In genomic region chr13:110293037-110293436, GRCh38 we compare ENCODE assay signal across 24 cellular contexts. TPM values are rescaled to one million over a fixed set of nuclear protein-coding genes. Genes with fewer than 3 reads are reported as not detected.
A peak's percentile ranks its signal among the peaks of the same experiment; 100 is the strongest.
DNase-seq lines count a peak whose midpoint lies in the region; ATAC-seq and TF ChIP-seq lines count a peak whose summit lies in the region.
"Had no signal": no experiment of that assay in that cellular context is flagged by ENCODE, and none has a peak within 500 bp of the region (broad histone marks: within the 10 kb centered on the region; RNA-seq: fewer than 3 reads in every experiment).

No MANE protein-coding gene starts in this region.

- H3K36me3 ChIP-seq in adipocyte (ENCODE audit: control insufficient read depth, insufficient read depth, low read length, severe bottlenecking): peaks cover 38% of the 10 kb centered on the region
- peaks cover 8% of the 10 kb centered on the region for H3K36me3 ChIP-seq in right atrium auricular region
- no peaks in the 10 kb centered on the region for H3K36me3 ChIP-seq in rectal smooth muscle tissue (ENCODE audit: control insufficient read depth, insufficient read depth, low read length)
- H3K36me3 ChIP-seq: BLaER1 had no signal

- TF ChIP-seq CTCF in coronary artery (IDR thresholded peaks at IDR 0.05) (no peak), right atrium auricular region (IDR thresholded peaks at IDR 0.05) (no peak)

- no peak for ATAC-seq in HG03045 (IDR thresholded peaks at IDR 0.05; ENCODE audit: unreplicated experiment)
- ATAC-seq: GM23338 had no signal

- no peak for DNase-seq in adipocyte (ENCODE audit: low read depth)
- peak; percentile 43 for DNase-seq in coronary artery (ENCODE audit: low spot score)
- peak; percentile 55 for DNase-seq in right atrium auricular region (ENCODE audit: low spot score)
- no peak for DNase-seq in NCI-H2171 treated with DMSO at 0.1 percent for 48 hours (lab: John Stamatoyannopoulos, UW)
- DNase-seq in DMS53 (lab: John Stamatoyannopoulos, UW): no peak
- DNase-seq in COLO668 (lab: John Stamatoyannopoulos, UW; ENCODE audit: unreplicated experiment): no peak
- DNase-seq: CD4-positive, CD25-positive, alpha-beta regulatory T cell; H9; HFFc6; KBM-7; NCI-H1105 treated with DMSO at 0.1 percent for 48 hours; NCI-H146; NCI-H1930; NCI-H2107; NCI-H446; NCI-H524 treated with DMSO at 0.1 percent for 48 hours; NCI-H774; NK-92 treated with Interleukin-12 subunit alpha and Interleukin-12 subunit beta, amount 100 ng/mL, for 24 hours; RPMI8226; SHP77 treated with DMSO at 0.1 percent for 48 hours had no signal

- H3K27ac ChIP-seq in coronary artery (peak overlapping the region; percentile 10 to 81), right atrium auricular region (peak overlapping the region; percentile 37 to 74), rectal smooth muscle tissue (ENCODE audit: low read depth, low read length) (peak overlapping the region; percentile 28)
- H3K27ac ChIP-seq: BLaER1 had no signal

- H3K27me3 ChIP-seq in adipocyte (replicated peaks; ENCODE audit: control insufficient read depth, insufficient read depth, low read length) (no peaks in the 10 kb centered on the region), right atrium auricular region (no peaks in the 10 kb centered on the region), rectal smooth muscle tissue (ENCODE audit: control insufficient read depth, insufficient read depth, low read length) (no peaks in the 10 kb centered on the region)
- H3K27me3 ChIP-seq: BLaER1 had no signal

- H3K9me3 ChIP-seq in adipocyte (ENCODE audit: control insufficient read depth, low read length) (no peaks in the 10 kb centered on the region), right atrium auricular region (no peaks in the 10 kb centered on the region)
- H3K9me3 ChIP-seq: BLaER1 had no signal

- H3K9ac ChIP-seq in adipocyte (ENCODE audit: low read length) (peak overlapping the region; percentile 76), rectal smooth muscle tissue (ENCODE audit: low read length) (no peak overlapping the region)
- H3K9ac ChIP-seq: BLaER1 had no signal

- H3K4me3 ChIP-seq in adipocyte (ENCODE audit: low read length): no peak overlapping the region
- H3K4me3 ChIP-seq in coronary artery: no peak overlapping the region
- H3K4me3 ChIP-seq in right atrium auricular region: no peak overlapping the region
- H3K4me3 ChIP-seq in rectal smooth muscle tissue (ENCODE audit: low read length): no peak overlapping the region
- H3K4me3 ChIP-seq: BLaER1, GM23338 had no signal

- H3K4me1 ChIP-seq in adipocyte (ENCODE audit: control insufficient read depth, insufficient read depth, low read length) (peaks cover 46% of the 10 kb centered on the region), right atrium auricular region (peaks cover 0 to 53% of the 10 kb centered on the region in 2 donors), rectal smooth muscle tissue (ENCODE audit: control insufficient read depth, insufficient read depth, low read length) (peaks cover 10% of the 10 kb centered on the region)

RNA-seq across cellular contexts. Expression of gene COL4A1, which starts 13.9 kb away (rescaled TPM):
- 100 to 1,000 TPM; 140 to 201 TPM for total RNA-seq in right atrium auricular region
- total RNA-seq: CD4-positive, CD25-positive, alpha-beta regulatory T cell had no signal

RNA-seq across cellular contexts. Expression of gene COL4A2, which starts 14.0 kb away (rescaled TPM):
- total RNA-seq in right atrium auricular region: 100 to 1,000 TPM; 141 to 153 TPM
- total RNA-seq: CD4-positive, CD25-positive, alpha-beta regulatory T cell had no signal

Comparison
In these comparisons a context has a peak if more than half of its experiments do, and no peak if none do; other contexts are left out.
1. DNase-seq: peak in coronary artery (single experiment) and right atrium auricular region (single experiment); none in adipocyte (single experiment), NCI-H2171 treated with DMSO at 0.1 percent for 48 hours (single experiment), DMS53 (single experiment) and COLO668 (single experiment).
2. Peak in every context shown above with its lines, with median percentiles within 50 percentile points of each other: H3K27ac ChIP-seq.